Comparison of ENCODE assay signal across 8 cellular contexts in genomic region chr10:102775973-102776669, GRCh38. TPM values are rescaled to one million over a fixed set of nuclear protein-coding genes. Genes with fewer than 3 reads are reported as not detected.
A peak's percentile ranks its signal among the peaks of the same experiment; 100 is the strongest.
DNase-seq lines count a peak whose midpoint lies in the region; ATAC-seq, FAIRE-seq and TF ChIP-seq lines count a peak whose summit lies in the region.

No MANE protein-coding gene starts in this region.

- H3K9me3 ChIP-seq in MM.1S (replicated peaks; ENCODE audit: insufficient read depth, low read length) (no peaks in the 10 kb centered on the region), kidney (ENCODE audit: control insufficient read depth in 1 of 2, low read length in 2 of 2) (no peaks in the 10 kb centered on the region), skeletal muscle satellite cell (replicated peaks; ENCODE audit: low read length) (no peaks in the 10 kb centered on the region)

- H3K4me3 ChIP-seq in MM.1S (ENCODE audit: low read length), result peak overlapping the region; percentile 65
- peak overlapping the region; percentile 24 for H3K4me3 ChIP-seq in bronchial epithelial cell (ENCODE audit: low read depth, low read length)
- H3K4me3 ChIP-seq in kidney (ENCODE audit: low read length in 2 of 2), result peak overlapping the region; percentile 57 to 72
- peak overlapping the region; percentile 69 for H3K4me3 ChIP-seq in skeletal muscle satellite cell (ENCODE audit: low read length)

- intact Hi-C loops in kidney (cut with DNase I), result no loop called here

- peak overlapping the region; percentile 85 for H3K4me2 ChIP-seq in MM.1S (ENCODE audit: low read depth, low read length)
- peak overlapping the region; percentile 86 for H3K4me2 ChIP-seq in skeletal muscle satellite cell (ENCODE audit: low read length)

- no peaks in the 10 kb centered on the region for H3K9me2 ChIP-seq in MM.1S (replicated peaks; ENCODE audit: insufficient read depth, low read length)

- H3K4me1 ChIP-seq in MM.1S (ENCODE audit: low read length) (peaks cover 81% of the 10 kb centered on the region), kidney (ENCODE audit: control insufficient read depth in 1 of 2, insufficient read depth in 1 of 2, low read depth in 1 of 2, low read length in 2 of 2) (peaks cover 51 to 56% of the 10 kb centered on the region in 2 donors), skeletal muscle satellite cell (ENCODE audit: control insufficient read depth, insufficient read depth, low read length) (peaks cover 82% of the 10 kb centered on the region)

- FAIRE-seq in bronchial epithelial cell (lab: Jason Lieb, UNC) (no peak), kidney (lab: Jason Lieb, UNC) (no peak)

- no peaks in the 10 kb centered on the region for H4K20me1 ChIP-seq in MM.1S (ENCODE audit: insufficient read depth, low read length)

- H3K9ac ChIP-seq in MM.1S (ENCODE audit: low read length), result peak overlapping the region; percentile 96
- H3K9ac ChIP-seq in kidney (ENCODE audit: low read length in 2 of 2), result peak overlapping the region; percentile 78 to 81
- H3K9ac ChIP-seq in skeletal muscle satellite cell (ENCODE audit: low read depth, low read length), result peak overlapping the region; percentile 87

- H3K27me3 ChIP-seq in MM.1S (replicated peaks; ENCODE audit: insufficient read depth, low read length) (no peaks in the 10 kb centered on the region), bronchial epithelial cell (ENCODE audit: control insufficient read depth, insufficient read depth, low read length) (no peaks in the 10 kb centered on the region), skeletal muscle satellite cell (ENCODE audit: control insufficient read depth, insufficient read depth, low read length) (no peaks in the 10 kb centered on the region)

- TF ChIP-seq CTCF in MM.1S (IDR thresholded peaks at IDR 0.05; ENCODE audit: low read length) (no peak), bronchial epithelial cell (IDR thresholded peaks at IDR 0.05; ENCODE audit: insufficient read depth, low read length, severe bottlenecking) (no peak), kidney (IDR thresholded peaks at IDR 0.05; ENCODE audit: borderline replicate concordance, extremely low read depth, insufficient read depth) (no peak)

- H3K36me3 ChIP-seq in MM.1S (replicated peaks; ENCODE audit: insufficient read depth, low read length) (no peaks in the 10 kb centered on the region; the same call in 1 of the 2 replicates), bronchial epithelial cell (ENCODE audit: control insufficient read depth, insufficient read depth, low read length) (no peaks in the 10 kb centered on the region), kidney (ENCODE audit: control insufficient read depth in 1 of 2, insufficient read depth in 2 of 2, low read length in 2 of 2) (no peaks in the 10 kb centered on the region), skeletal muscle satellite cell (ENCODE audit: insufficient read depth, low read length) (peaks cover 9% of the 10 kb centered on the region)

- DNase-seq in AG08396 (ENCODE audit: low spot score) (peak; percentile 43), MM.1S (peak; percentile 81), bronchial epithelial cell (ENCODE audit: low read depth) (peak; percentile 75), kidney (peak; percentile 89), NCI-H1436 (lab: John Stamatoyannopoulos, UW) (no peak), NCI-H2081 treated with DMSO at 0.1 percent for 48 hours (lab: John Stamatoyannopoulos, UW) (no peak)

- no peak overlapping the region for H2AFZ ChIP-seq in MM.1S (ENCODE audit: low read length)

- H3K79me2 ChIP-seq in MM.1S (ENCODE audit: low read length), result peaks cover 79% of the 10 kb centered on the region

- H3K27ac ChIP-seq in MM.1S (ENCODE audit: low read length), result peak overlapping the region; percentile 97
- H3K27ac ChIP-seq in kidney (ENCODE audit: low read depth in 2 of 2, low read length in 2 of 2), result peak overlapping the region; percentile 93 to 98

- ATAC-seq in HG02678 (IDR thresholded peaks at IDR 0.05; ENCODE audit: unreplicated experiment), result no peak

- H3F3A ChIP-seq in MM.1S (ENCODE audit: insufficient read depth, low read length), result peaks cover 61% of the 10 kb centered on the region

RNA-seq across cellular contexts. Expression of gene WBP1L, which starts 32.4 kb away (rescaled TPM):
- total RNA-seq in bronchial epithelial cell (26.1 and 36.4 TPM in 2 replicates), kidney (55.7 TPM)
- 27.8 TPM for polyA plus RNA-seq in kidney (ENCODE audit: insufficient read depth, low read depth, low replicate concordance)
- total RNA-seq in skeletal muscle satellite cell (2012; rRNA removed), result 29.2 and 41.3 TPM in 2 replicates

Comparison
In these comparisons a context has a peak if more than half of its experiments do, and no peak if none do; other contexts are left out.
1. DNase-seq: peak in AG08396 (single experiment), MM.1S (single experiment), bronchial epithelial cell (single experiment) and kidney (single experiment); none in NCI-H1436 (single experiment) and NCI-H2081 treated with DMSO at 0.1 percent for 48 hours (single experiment).
2. Peak in every context shown above with its lines, with median percentiles within 50 percentile points of each other: H3K4me3 ChIP-seq and H3K9ac ChIP-seq.